In genomic region chr1:172469717-172470116, GRCh38 we compare ENCODE assay signal across 1 cellular context.
TF ChIP-seq lines count a peak whose summit lies in the region.

No MANE protein-coding gene starts in this region.

TF ChIP-seq in HepG2, 621 proteins besides CTCF, POLR2A, EP300 and RAD21 (continued from another document and continues in another):
- TF ChIP-seq ATF6 (CRISPR knock-in tag; conservative IDR thresholded peaks at IDR 0.05) (no peak), NR2C2 (CRISPR knock-in tag; IDR thresholded peaks at IDR 0.05; ENCODE audit: borderline replicate concordance) (peak; percentile 52), FOXO1 (CRISPR knock-in tag; IDR thresholded peaks at IDR 0.05) (no peak), HNF1B (CRISPR knock-in tag; IDR thresholded peaks at IDR 0.05) (no peak), ZNF30 (CRISPR knock-in tag; IDR thresholded peaks at IDR 0.05) (no peak), HNF4G (IDR thresholded peaks at IDR 0.05; ENCODE audit: borderline replicate concordance, low read depth, low read length) (no peak), HNF4G (CRISPR knock-in tag; IDR thresholded peaks at IDR 0.05; ENCODE audit: borderline replicate concordance, low read depth) (0 out of 2 replicates have a peak, but pooled peaks have one; percentile 2), ATF3 (CRISPR knock-in tag; IDR thresholded peaks at IDR 0.05) (no peak), ZNF678 (CRISPR knock-in tag; IDR thresholded peaks at IDR 0.05) (no peak), SRY (CRISPR knock-in tag; IDR thresholded peaks at IDR 0.05) (no peak), HOXA5 (CRISPR knock-in tag; IDR thresholded peaks at IDR 0.05) (no peak), THAP11 (CRISPR knock-in tag; IDR thresholded peaks at IDR 0.05) (no peak), ZNF274 (CRISPR knock-in tag; IDR thresholded peaks at IDR 0.05) (no peak), POGK (CRISPR knock-in tag; conservative IDR thresholded peaks at IDR 0.05) (no peak), SOX13 (IDR thresholded peaks at IDR 0.05) (no peak), SOX13 (CRISPR knock-in tag; conservative IDR thresholded peaks at IDR 0.05 in 1 of 2, IDR thresholded peaks at IDR 0.05 in 1 of 2) (peak in 1 of 2 experiments; percentile 4; a peak in 1 of 4 replicates), CHD2 (IDR thresholded peaks at IDR 0.05; ENCODE audit: low read depth, low read length) (no peak), ZNF784 (CRISPR knock-in tag; IDR thresholded peaks at IDR 0.05; ENCODE audit: borderline replicate concordance) (no peak), NCOA5 (CRISPR knock-in tag; IDR thresholded peaks at IDR 0.05) (no peak), AGO2 (optimal IDR thresholded peaks at IDR 0.05; ENCODE audit: low read depth, low read length) (no peak), ZNF614 (CRISPR knock-in tag; IDR thresholded peaks at IDR 0.05; ENCODE audit: borderline replicate concordance) (no peak), CEBPG (CRISPR knock-in tag; IDR thresholded peaks at IDR 0.05) (peak; percentile 88), FOXA1 (IDR thresholded peaks at IDR 0.05) (no peak), FOXA1 (CRISPR knock-in tag; IDR thresholded peaks at IDR 0.05) (no peak), SUZ12 (IDR thresholded peaks at IDR 0.05; ENCODE audit: low read depth, low read length) (no peak), GABPB1 (CRISPR knock-in tag; IDR thresholded peaks at IDR 0.05) (0 out of 2 replicates have a peak, but pooled peaks have one; percentile 40), ZMYM4 (CRISPR knock-in tag; IDR thresholded peaks at IDR 0.05) (no peak; the same call in 1 of the 2 replicates), BCL6 (CRISPR knock-in tag; IDR thresholded peaks at IDR 0.05) (no peak; the same call in 1 of the 2 replicates), KDM3A (CRISPR knock-in tag; IDR thresholded peaks at IDR 0.05; ENCODE audit: low read depth) (no peak), THYN1 (CRISPR knock-in tag; IDR thresholded peaks at IDR 0.05; ENCODE audit: borderline replicate concordance, low read depth) (no peak), ZBTB2 (CRISPR knock-in tag; IDR thresholded peaks at IDR 0.05; ENCODE audit: low read depth) (no peak), CENPT (CRISPR knock-in tag; IDR thresholded peaks at IDR 0.05; ENCODE audit: low read depth) (no peak), ZNF510 (CRISPR knock-in tag; IDR thresholded peaks at IDR 0.05; ENCODE audit: low read depth) (no peak), ZMAT5 (CRISPR knock-in tag; IDR thresholded peaks at IDR 0.05; ENCODE audit: borderline replicate concordance, low read depth) (no peak), CBFB (CRISPR knock-in tag; IDR thresholded peaks at IDR 0.05) (no peak), KAT7 (CRISPR knock-in tag; IDR thresholded peaks at IDR 0.05; ENCODE audit: borderline replicate concordance) (no peak), ZNF605 (CRISPR knock-in tag; IDR thresholded peaks at IDR 0.05) (no peak), HOXA9 (CRISPR knock-in tag; IDR thresholded peaks at IDR 0.05; ENCODE audit: borderline replicate concordance) (no peak), LCORL (IDR thresholded peaks at IDR 0.05) (no peak), LCORL (CRISPR knock-in tag; IDR thresholded peaks at IDR 0.05) (no peak), ZNF724P (CRISPR knock-in tag; IDR thresholded peaks at IDR 0.05; ENCODE audit: borderline replicate concordance) (no peak), FOXC1 (CRISPR knock-in tag; IDR thresholded peaks at IDR 0.05; ENCODE audit: borderline replicate concordance) (no peak), ZNF770 (CRISPR knock-in tag; IDR thresholded peaks at IDR 0.05) (peak; percentile 12; the same call in 1 of the 2 replicates), ZNF672 (CRISPR knock-in tag; IDR thresholded peaks at IDR 0.05) (no peak), POLR2G (IDR thresholded peaks at IDR 0.05; ENCODE audit: low read depth, low read length) (no peak), RAD51 (IDR thresholded peaks at IDR 0.05; ENCODE audit: borderline replicate concordance) (no peak), ZBTB21 (CRISPR knock-in tag; IDR thresholded peaks at IDR 0.05) (peak; percentile 72; the same call in 1 of the 2 replicates), FOXK2 (IDR thresholded peaks at IDR 0.05) (no peak), HOMEZ (CRISPR knock-in tag; IDR thresholded peaks at IDR 0.05; ENCODE audit: low read depth) (no peak), ZFP82 (CRISPR knock-in tag; IDR thresholded peaks at IDR 0.05; ENCODE audit: borderline replicate concordance) (no peak), CREB1 (IDR thresholded peaks at IDR 0.05) (peak; percentile 14; the same call in 1 of the 2 replicates), CREB1 (CRISPR knock-in tag; IDR thresholded peaks at IDR 0.05) (peak; percentile 31; the same call in 1 of the 2 replicates), ZMYM3 (CRISPR knock-in tag; IDR thresholded peaks at IDR 0.05) (no peak), ZNF670 (CRISPR knock-in tag; IDR thresholded peaks at IDR 0.05; ENCODE audit: borderline replicate concordance) (no peak), ZFP90 (CRISPR knock-in tag; IDR thresholded peaks at IDR 0.05; ENCODE audit: borderline replicate concordance) (no peak), ZNF207 (IDR thresholded peaks at IDR 0.05; ENCODE audit: borderline replicate concordance) (no peak)
